Comparison of ENCODE assay signal across 18 cellular contexts in genomic region chr3:44469914-44470313, GRCh38.
"Had no signal": no experiment of that assay in that cellular context is flagged by ENCODE, and none has a peak within 500 bp of the region (broad histone marks: within the 10 kb centered on the region; RNA-seq: fewer than 3 reads in every experiment).

No MANE protein-coding gene starts in this region.

- ATAC-seq: left ventricle myocardium superior; lower lobe of right lung; naive thymus-derived CD8-positive, alpha-beta T cell; stimulated activated effector memory CD8-positive, alpha-beta T cell treated with anti-CD3 and anti-CD28 coated beads, Interleukin-12 subunit alpha, Interleukin-12 subunit beta, amount 100 ng/mL, for 72 hours had no signal

- H3K27me3 ChIP-seq: neutrophil, right atrium auricular region, sigmoid colon, stomach, thyroid gland had no signal

- DNase-seq: cortex of kidney; effector CD4-positive, alpha-beta T cell; head of caudate nucleus; left ventricle myocardium superior; lower lobe of right lung; naive thymus-derived CD8-positive, alpha-beta T cell; sigmoid colon; stimulated activated CD4-positive, alpha-beta T cell treated with anti-CD3 and anti-CD28 coated beads, Interleukin-2, amount 100 ng/mL, for 24 hours; stimulated activated CD4-positive, alpha-beta T cell treated with anti-CD3 and anti-CD28 coated beads, Interleukin-4, amount 100 ng/mL, for 24 hours; stimulated activated naive CD4-positive, alpha-beta T cell treated with Interleukin-2 at 50 U/mL for 16 hours; stomach; thyroid gland; trophoblast cell had no signal

- H2AFZ ChIP-seq: parathyroid adenoma had no signal

- H3K9me3 Mint-ChIP-seq: naive thymus-derived CD8-positive, alpha-beta T cell; stimulated activated effector memory CD8-positive, alpha-beta T cell treated with anti-CD3 and anti-CD28 coated beads, Interleukin-12 subunit alpha, Interleukin-12 subunit beta, amount 100 ng/mL, for 72 hours had no signal

- H3K36me3 ChIP-seq: prostate gland, thyroid gland had no signal

- H3K27me3 Mint-ChIP-seq: naive thymus-derived CD8-positive, alpha-beta T cell had no signal

- H3K4me3 Mint-ChIP-seq: stimulated activated effector memory CD8-positive, alpha-beta T cell treated with anti-CD3 and anti-CD28 coated beads, Interleukin-12 subunit alpha, Interleukin-12 subunit beta, amount 100 ng/mL, for 72 hours had no signal

- H3K9me3 ChIP-seq: lower lobe of right lung, neutrophil, prostate gland, right atrium auricular region, sigmoid colon, stomach, thyroid gland had no signal

- H3K4me3 ChIP-seq: lower lobe of right lung, prostate gland, right atrium auricular region, sigmoid colon, stomach, thyroid gland had no signal

- H3K4me1 ChIP-seq: lower lobe of right lung, parathyroid adenoma, prostate gland, thyroid gland had no signal

- H3K27ac ChIP-seq: lower lobe of right lung, neutrophil, parathyroid adenoma, prostate gland, right atrium auricular region, sigmoid colon, stomach, thyroid gland had no signal

- H3K27ac Mint-ChIP-seq: stimulated activated effector memory CD8-positive, alpha-beta T cell treated with anti-CD3 and anti-CD28 coated beads, Interleukin-12 subunit alpha, Interleukin-12 subunit beta, amount 100 ng/mL, for 72 hours had no signal
